Comparison of ENCODE assay signal across 12 cellular contexts in genomic region chr20:23257106-23257761, GRCh38.
A peak's percentile ranks its signal among the peaks of the same experiment; 100 is the strongest.
DNase-seq lines count a peak whose midpoint lies in the region; ATAC-seq, FAIRE-seq and TF ChIP-seq lines count a peak whose summit lies in the region.
"Had no signal": no experiment of that assay in that cellular context is flagged by ENCODE, and none has a peak within 500 bp of the region (broad histone marks: within the 10 kb centered on the region; RNA-seq: fewer than 3 reads in every experiment).

No MANE protein-coding gene starts in this region.

- in situ Hi-C loops in astrocyte of the spinal cord (cut with HindIII; ENCODE audit: low sequenced_read_pairs): no loop called here

- H3K23ac ChIP-seq in mesendoderm (ENCODE audit: low read length): no peak overlapping the region

- H3K9ac ChIP-seq in smooth muscle cell (ENCODE audit: low read depth): no peak overlapping the region
- H3K9ac ChIP-seq in mesendoderm (ENCODE audit: low read length): no peak overlapping the region

- H4K20me1 ChIP-seq in smooth muscle cell (ENCODE audit: low read depth): no peaks in the 10 kb centered on the region

- no peak for FAIRE-seq in HTR-8/SVneo (lab: Jason Lieb, UNC)
- FAIRE-seq: TTC549 had no signal

- no peak overlapping the region for H2AK5ac ChIP-seq in mesendoderm (ENCODE audit: low read length)

- H3K79me1 ChIP-seq in mesendoderm (ENCODE audit: low read length): no peaks in the 10 kb centered on the region

- no peak overlapping the region for H4K8ac ChIP-seq in mesendoderm (ENCODE audit: low read depth, low read length)

- H4K5ac ChIP-seq in mesendoderm (ENCODE audit: low read length): no peak overlapping the region

- CTCF ChIA-PET in HEK293 (lab: Yijun Ruan, JAX): interaction anchor here (1.0 kb wide), 1 partner anchor 11 kb away, joined by 3 read pairs; no protein-coding TSS in a partner anchor

- H3K9me3 ChIP-seq in HEK293 (ENCODE audit: control insufficient read depth, insufficient read depth, low read depth, low read length) (no peaks in the 10 kb centered on the region), right cardiac atrium (ENCODE audit: control insufficient read depth, low read length) (no peaks in the 10 kb centered on the region), smooth muscle cell (replicated peaks; ENCODE audit: low read depth) (no peaks in the 10 kb centered on the region)

- no peaks in the 10 kb centered on the region for H3K27me3 ChIP-seq in right cardiac atrium (ENCODE audit: control insufficient read depth, insufficient read depth)
- no peaks in the 10 kb centered on the region for H3K27me3 ChIP-seq in smooth muscle cell (ENCODE audit: low read depth)
- no peaks in the 10 kb centered on the region for H3K27me3 ChIP-seq in mesendoderm (ENCODE audit: insufficient read depth, low read length, poor library complexity)

- TF ChIP-seq CTCF in HEK293 (tag by site-specific recombination; IDR thresholded peaks at IDR 0.05): no peak
- no peak for TF ChIP-seq CTCF in astrocyte of the spinal cord (IDR thresholded peaks at IDR 0.05; ENCODE audit: low read depth, low read length)
- no peak for TF ChIP-seq CTCF in smooth muscle cell (IDR thresholded peaks at IDR 0.05; ENCODE audit: borderline replicate concordance, insufficient read depth, poor library complexity, severe bottlenecking)

- ATAC-seq in right cardiac atrium (peak; percentile 32 to 62), HG02885 (IDR thresholded peaks at IDR 0.05; ENCODE audit: poor library complexity, unreplicated experiment) (no peak)

- DNase-seq in astrocyte of the spinal cord (ENCODE audit: low read depth, low spot score): peak; percentile 40
- DNase-seq in right cardiac atrium: peak; percentile 31 to 69 (median 65)
- no peak for DNase-seq in smooth muscle cell (lab: John Stamatoyannopoulos, UW; ENCODE audit: unreplicated experiment)
- DNase-seq in mesendoderm: no peak
- DNase-seq in HTR-8/SVneo (ENCODE audit: insufficient read length, low spot score): no peak
- no peak for DNase-seq in amniotic stem cell (lab: John Stamatoyannopoulos, UW)
- DNase-seq: activated CD8-positive, alpha-beta memory T cell treated with anti-CD3 and anti-CD28 coated beads, Interleukin-2, amount 50 U/mL, for 48 hours; H9; naive B cell had no signal

- H2BK5ac ChIP-seq in mesendoderm (ENCODE audit: low read length): no peak overlapping the region

- H3K4me2 ChIP-seq in smooth muscle cell (peak overlapping the region; percentile 58), mesendoderm (ENCODE audit: low read length) (no peak overlapping the region)

- H3K27ac ChIP-seq in HEK293 (ENCODE audit: extremely low read depth, low read depth, low read length) (no peak overlapping the region), right cardiac atrium (ENCODE audit: low read length) (peak overlapping the region; percentile 55), smooth muscle cell (ENCODE audit: low read depth) (peak overlapping the region; percentile 18), mesendoderm (ENCODE audit: low read depth, low read length) (no peak overlapping the region)

- intact Hi-C loops in right cardiac atrium (cut with DNase I): no loop called here

- H3K4ac ChIP-seq in mesendoderm (ENCODE audit: low read depth, low read length): no peak overlapping the region

- H3K79me2 ChIP-seq in smooth muscle cell (ENCODE audit: low read depth) (no peaks in the 10 kb centered on the region), mesendoderm (ENCODE audit: control insufficient read depth, insufficient read depth, low read length) (no peaks in the 10 kb centered on the region)

- H3K36me3 ChIP-seq in HEK293 (ENCODE audit: control insufficient read depth in 2 of 2, insufficient read depth in 1 of 2, low read length in 2 of 2): no peaks in the 10 kb centered on the region
- no peaks in the 10 kb centered on the region for H3K36me3 ChIP-seq in smooth muscle cell (ENCODE audit: low read depth)
- no peaks in the 10 kb centered on the region for H3K36me3 ChIP-seq in mesendoderm (ENCODE audit: control insufficient read depth, insufficient read depth, low read length)

- no peak overlapping the region for H2BK15ac ChIP-seq in mesendoderm (replicated peaks; ENCODE audit: low read depth)

- H2BK120ac ChIP-seq in mesendoderm (ENCODE audit: low read depth, low read length): no peak overlapping the region

- H3F3A ChIP-seq in smooth muscle cell (ENCODE audit: low read depth): no peaks in the 10 kb centered on the region

- no peak overlapping the region for H3K18ac ChIP-seq in mesendoderm (ENCODE audit: low read length)

- H3K56ac ChIP-seq in mesendoderm (ENCODE audit: low read length): no peak overlapping the region

- POLR2A ChIA-PET in HEK293 (lab: Yijun Ruan, JAX): no interaction called here

- H3K4me3 ChIP-seq in HEK293 (ENCODE audit: low read depth, low read length) (no peak overlapping the region), astrocyte of the spinal cord (ENCODE audit: low read depth, low read length) (no peak overlapping the region), right cardiac atrium (ENCODE audit: low read length) (no peak overlapping the region), smooth muscle cell (no peak overlapping the region), mesendoderm (ENCODE audit: low read length) (no peak overlapping the region)

- H3K4me1 ChIP-seq in HEK293 (ENCODE audit: control insufficient read depth, insufficient read depth, low read length) (no peaks in the 10 kb centered on the region), right cardiac atrium (ENCODE audit: control insufficient read depth, insufficient read depth, low read length) (peaks cover 4% of the 10 kb centered on the region), smooth muscle cell (ENCODE audit: low read depth) (peaks cover 10% of the 10 kb centered on the region), mesendoderm (ENCODE audit: control insufficient read depth, low read depth, low read length) (no peaks in the 10 kb centered on the region)

- H2AFZ ChIP-seq in smooth muscle cell (ENCODE audit: low read depth): no peak overlapping the region

- WGBS in right cardiac atrium: 50% methylated on average over 12 of the region's 12 CpGs
- 86% methylated on average over 12 of the region's 12 CpGs for WGBS in smooth muscle cell (ENCODE audit: low lambda C conversion rate)
- WGBS in mesendoderm (ENCODE audit: extremely low coverage, insufficient coverage, low lambda C conversion rate): no CpG with 5 or more reads among the region's 12 CpGs

TF ChIP-seq in HEK293, 187 proteins besides CTCF, POLR2A, EP300 and RAD21:
- TF ChIP-seq HOXD13 (CRISPR knock-in tag; IDR thresholded peaks at IDR 0.05; ENCODE audit: borderline replicate concordance) (no peak), ZFHX2 (tag by site-specific recombination; conservative IDR thresholded peaks at IDR 0.05) (0 out of 2 replicates have a peak, but pooled peaks have one; percentile 38), ZIC2 (tag by site-specific recombination; IDR thresholded peaks at IDR 0.05) (no peak), ZNF558 (tag by site-specific recombination; IDR thresholded peaks at IDR 0.05) (no peak), KLF8 (tag by site-specific recombination; IDR thresholded peaks at IDR 0.05) (no peak), PRDM2 (tag by site-specific recombination; IDR thresholded peaks at IDR 0.05; ENCODE audit: borderline replicate concordance) (no peak)

Comparison
In these comparisons a context has a peak if more than half of its experiments do, and no peak if none do; other contexts are left out.
1. H3K27ac ChIP-seq: peak in right cardiac atrium (single experiment) and smooth muscle cell (single experiment); none in HEK293 (single experiment) and mesendoderm (single experiment).
2. DNase-seq: peak in astrocyte of the spinal cord (single experiment) and right cardiac atrium (3 of 3); none in smooth muscle cell (single experiment), mesendoderm (single experiment), HTR-8/SVneo (single experiment) and amniotic stem cell (single experiment).